Comparison of ENCODE assay signal across 1 cellular context in the genomic region with DNA sequence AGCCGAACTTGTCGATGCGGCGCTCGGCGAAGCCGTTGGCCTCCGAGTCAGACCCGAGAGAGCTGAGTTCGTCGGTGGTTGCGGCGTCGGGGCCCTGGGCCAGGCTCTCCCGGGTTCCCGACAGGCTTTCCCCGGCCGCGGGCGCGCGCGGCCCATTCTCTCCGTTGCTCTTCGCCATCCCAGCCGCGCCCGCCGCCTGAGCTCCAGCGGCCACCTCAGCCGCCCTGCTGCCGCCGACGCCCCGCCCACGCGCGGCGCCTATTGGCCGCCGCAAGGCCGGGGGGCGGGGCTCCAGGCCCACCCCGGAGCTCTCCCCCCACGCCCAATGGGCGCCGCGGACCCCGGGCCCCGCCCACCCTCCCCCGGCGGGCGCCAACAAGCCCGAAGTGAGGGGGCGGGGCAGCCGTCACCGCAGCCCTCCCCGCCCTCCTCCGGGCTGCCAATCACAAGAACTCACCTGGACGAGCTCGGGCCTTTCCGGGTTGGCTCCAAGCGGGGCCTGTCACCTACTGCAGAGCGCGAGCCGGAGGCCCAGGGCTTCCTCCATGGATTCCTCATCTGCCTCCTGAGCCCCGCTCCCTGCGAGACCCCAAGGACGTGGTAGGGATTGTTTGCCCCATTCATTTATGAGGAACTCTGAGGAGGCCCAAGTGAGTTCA.
TF ChIP-seq lines count a peak whose summit lies in the region.

A gene with protein sequence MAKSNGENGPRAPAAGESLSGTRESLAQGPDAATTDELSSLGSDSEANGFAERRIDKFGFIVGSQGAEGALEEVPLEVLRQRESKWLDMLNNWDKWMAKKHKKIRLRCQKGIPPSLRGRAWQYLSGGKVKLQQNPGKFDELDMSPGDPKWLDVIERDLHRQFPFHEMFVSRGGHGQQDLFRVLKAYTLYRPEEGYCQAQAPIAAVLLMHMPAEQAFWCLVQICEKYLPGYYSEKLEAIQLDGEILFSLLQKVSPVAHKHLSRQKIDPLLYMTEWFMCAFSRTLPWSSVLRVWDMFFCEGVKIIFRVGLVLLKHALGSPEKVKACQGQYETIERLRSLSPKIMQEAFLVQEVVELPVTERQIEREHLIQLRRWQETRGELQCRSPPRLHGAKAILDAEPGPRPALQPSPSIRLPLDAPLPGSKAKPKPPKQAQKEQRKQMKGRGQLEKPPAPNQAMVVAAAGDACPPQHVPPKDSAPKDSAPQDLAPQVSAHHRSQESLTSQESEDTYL (minus strand): TSS at position 238 of the 659 bp plus-strand sequence. CDS start 60 bp downstream, at position 178.

TF ChIP-seq in HCT116, 20 proteins besides CTCF, POLR2A, EP300 and RAD21 (continued from another document):
- TF ChIP-seq, protein P1, sequence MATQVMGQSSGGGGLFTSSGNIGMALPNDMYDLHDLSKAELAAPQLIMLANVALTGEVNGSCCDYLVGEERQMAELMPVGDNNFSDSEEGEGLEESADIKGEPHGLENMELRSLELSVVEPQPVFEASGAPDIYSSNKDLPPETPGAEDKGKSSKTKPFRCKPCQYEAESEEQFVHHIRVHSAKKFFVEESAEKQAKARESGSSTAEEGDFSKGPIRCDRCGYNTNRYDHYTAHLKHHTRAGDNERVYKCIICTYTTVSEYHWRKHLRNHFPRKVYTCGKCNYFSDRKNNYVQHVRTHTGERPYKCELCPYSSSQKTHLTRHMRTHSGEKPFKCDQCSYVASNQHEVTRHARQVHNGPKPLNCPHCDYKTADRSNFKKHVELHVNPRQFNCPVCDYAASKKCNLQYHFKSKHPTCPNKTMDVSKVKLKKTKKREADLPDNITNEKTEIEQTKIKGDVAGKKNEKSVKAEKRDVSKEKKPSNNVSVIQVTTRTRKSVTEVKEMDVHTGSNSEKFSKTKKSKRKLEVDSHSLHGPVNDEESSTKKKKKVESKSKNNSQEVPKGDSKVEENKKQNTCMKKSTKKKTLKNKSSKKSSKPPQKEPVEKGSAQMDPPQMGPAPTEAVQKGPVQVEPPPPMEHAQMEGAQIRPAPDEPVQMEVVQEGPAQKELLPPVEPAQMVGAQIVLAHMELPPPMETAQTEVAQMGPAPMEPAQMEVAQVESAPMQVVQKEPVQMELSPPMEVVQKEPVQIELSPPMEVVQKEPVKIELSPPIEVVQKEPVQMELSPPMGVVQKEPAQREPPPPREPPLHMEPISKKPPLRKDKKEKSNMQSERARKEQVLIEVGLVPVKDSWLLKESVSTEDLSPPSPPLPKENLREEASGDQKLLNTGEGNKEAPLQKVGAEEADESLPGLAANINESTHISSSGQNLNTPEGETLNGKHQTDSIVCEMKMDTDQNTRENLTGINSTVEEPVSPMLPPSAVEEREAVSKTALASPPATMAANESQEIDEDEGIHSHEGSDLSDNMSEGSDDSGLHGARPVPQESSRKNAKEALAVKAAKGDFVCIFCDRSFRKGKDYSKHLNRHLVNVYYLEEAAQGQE (IDR thresholded peaks at IDR 0.05; ENCODE audit: low read depth): no peak
- TF ChIP-seq ZNF274 (IDR thresholded peaks at IDR 0.05; ENCODE audit: low read depth, low read length) (no peak), EGR1 (IDR thresholded peaks at IDR 0.05; ENCODE audit: low read depth) (peak; percentile 64; the same call in 1 of the 2 replicates), POLR2AphosphoS5 (IDR thresholded peaks at IDR 0.05; ENCODE audit: low read depth, low read length) (peak; percentile 57), ELF1 (IDR thresholded peaks at IDR 0.05; ENCODE audit: borderline replicate concordance, low read depth) (peak; percentile 62; the same call in 1 of the 2 replicates), FOSL1 (IDR thresholded peaks at IDR 0.05; ENCODE audit: low read depth) (no peak)
